20 cellular contexts compared by ENCODE assay signal in genomic region chr15:25679964-25680658, GRCh38.
"Had no signal": no experiment of that assay in that cellular context is flagged by ENCODE, and none has a peak within 500 bp of the region (broad histone marks: within the 10 kb centered on the region; RNA-seq: fewer than 3 reads in every experiment).

No MANE protein-coding gene starts in this region.

- H3K4me3 Mint-ChIP-seq: memory B cell, nephron, type B pancreatic cell had no signal

- H3K4me2 ChIP-seq: hepatocyte had no signal

- H3K79me2 ChIP-seq: hepatocyte had no signal

- H3K4me3 ChIP-seq: dorsolateral prefrontal cortex, hepatocyte, left ventricle myocardium inferior, lower lobe of right lung, right atrium auricular region, suprapubic skin, thyroid gland had no signal

- ATAC-seq: left cardiac atrium, lower lobe of right lung had no signal

- DNase-seq: cortex of kidney; effector CD8-positive, alpha-beta T cell; foreskin melanocyte; kidney; left cardiac atrium; left ventricle myocardium inferior; lower lobe of right lung; midbrain; naive B cell; small intestine; stimulated activated CD4-positive, alpha-beta T cell treated with anti-CD3 and anti-CD28 coated beads, Interleukin-12 subunit alpha, Interleukin-12 subunit beta, amount 100 ng/mL, for 4 hours; stimulated activated naive CD4-positive, alpha-beta T cell; thyroid gland had no signal

- H3K36me3 Mint-ChIP-seq: memory B cell, naive B cell, type B pancreatic cell had no signal

- H3K27ac Mint-ChIP-seq: memory B cell, naive B cell, nephron, type B pancreatic cell had no signal

- H3K9me3 Mint-ChIP-seq: nephron, type B pancreatic cell had no signal

- H3K27ac ChIP-seq: dorsolateral prefrontal cortex, hepatocyte, left ventricle myocardium inferior, lower lobe of right lung, right atrium auricular region, suprapubic skin, thyroid gland had no signal

- H3K36me3 ChIP-seq: left ventricle myocardium inferior, right atrium auricular region, thyroid gland had no signal

- FAIRE-seq: kidney, small intestine had no signal

- H3K27me3 Mint-ChIP-seq: naive B cell had no signal

- H3K9me3 ChIP-seq: left ventricle myocardium inferior, lower lobe of right lung, right atrium auricular region, suprapubic skin, thyroid gland had no signal

- H2AFZ ChIP-seq: hepatocyte had no signal

- H3K4me1 Mint-ChIP-seq: memory B cell, naive B cell had no signal

- H3K4me1 ChIP-seq: lower lobe of right lung, thyroid gland had no signal

- H3K27me3 ChIP-seq: dorsolateral prefrontal cortex, hepatocyte, right atrium auricular region, suprapubic skin, thyroid gland had no signal
